ENCODE assay signal across 16 cellular contexts in the genomic region with DNA sequence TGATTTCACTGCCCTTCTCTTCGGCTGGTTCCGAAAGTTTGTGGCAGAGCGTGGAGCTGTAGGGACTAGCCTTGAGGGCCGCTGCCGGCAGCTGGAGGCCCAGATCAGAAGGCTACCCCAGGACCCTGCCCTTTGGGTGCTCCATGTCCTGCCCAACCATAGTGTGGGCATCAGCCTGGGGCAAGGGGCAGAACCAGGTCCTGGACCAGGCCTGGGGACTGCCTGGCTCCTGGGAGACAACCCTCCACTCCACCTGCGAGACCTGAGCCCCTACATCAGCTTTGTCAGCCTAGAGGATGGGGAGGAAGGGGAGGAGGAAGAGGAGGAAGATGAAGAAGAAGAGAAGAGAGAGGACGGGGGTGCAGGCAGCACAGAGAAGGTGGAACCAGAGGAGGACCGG. TPM values are rescaled to one million over a fixed set of nuclear protein-coding genes. Genes with fewer than 3 reads are reported as not detected.
A peak's percentile ranks its signal among the peaks of the same experiment; 100 is the strongest.
DNase-seq lines count a peak whose midpoint lies in the region; ATAC-seq and TF ChIP-seq lines count a peak whose summit lies in the region.
"Had no signal": no experiment of that assay in that cellular context is flagged by ENCODE, and none has a peak within 500 bp of the region (broad histone marks: within the 10 kb centered on the region; RNA-seq: fewer than 3 reads in every experiment).

No MANE protein-coding gene starts in this region.

- H2AFZ ChIP-seq in osteoblast (ENCODE audit: low read length) = no peak overlapping the region

- H3K27me3 Mint-ChIP-seq in T-helper 1 cell treated with Interleukin-12 subunit alpha and Interleukin-12 subunit beta and Interleukin-4 antibody, amounts not matched to agents 30 μg/mL and 1 μg/mL, for 36 hours (ENCODE audit: low read depth) = peaks cover 41% of the 10 kb centered on the region
- peaks cover 10% of the 10 kb centered on the region for H3K27me3 Mint-ChIP-seq in IgD-negative memory B cell
- H3K27me3 Mint-ChIP-seq in effector memory CD8-positive, alpha-beta T cell = peaks cover 20 to 53% of the 10 kb centered on the region in 2 donors

- H3K9me3 ChIP-seq in osteoblast (ENCODE audit: low read depth, low read length) (no peaks in the 10 kb centered on the region), tibial artery (no peaks in the 10 kb centered on the region)

- H3K27ac Mint-ChIP-seq in T-helper 1 cell treated with Interleukin-12 subunit alpha and Interleukin-12 subunit beta and Interleukin-4 antibody, amounts not matched to agents 30 μg/mL and 1 μg/mL, for 36 hours = peak overlapping the region; percentile 53
- peak overlapping the region in 2 of 3 donors; percentile 85 to 86 for H3K27ac Mint-ChIP-seq in IgD-negative memory B cell
- H3K27ac Mint-ChIP-seq in effector memory CD8-positive, alpha-beta T cell = peak overlapping the region; percentile 56 to 76

- H3K4me1 ChIP-seq in osteoblast (ENCODE audit: insufficient read depth, low read length) (peaks cover 16% of the 10 kb centered on the region), tibial artery (peaks cover 0 to 16% (median 15%) of the 10 kb centered on the region in 4 donors)

- H3K27me3 ChIP-seq in osteoblast (ENCODE audit: insufficient read depth, low read length) (peaks cover 19% of the 10 kb centered on the region), tibial artery (peaks cover 0 to 22% of the 10 kb centered on the region in 2 donors)

- H4K20me1 ChIP-seq in osteoblast (ENCODE audit: insufficient read depth, low read length) = no peaks in the 10 kb centered on the region

- no peaks in the 10 kb centered on the region for H3K9me3 Mint-ChIP-seq in T-helper 1 cell treated with Interleukin-12 subunit alpha and Interleukin-12 subunit beta and Interleukin-4 antibody, amounts not matched to agents 30 μg/mL and 1 μg/mL, for 36 hours
- H3K9me3 Mint-ChIP-seq in IgD-negative memory B cell = no peaks in the 10 kb centered on the region
- no peaks in the 10 kb centered on the region for H3K9me3 Mint-ChIP-seq in effector memory CD8-positive, alpha-beta T cell

- peaks cover 26% of the 10 kb centered on the region for H3K4me1 Mint-ChIP-seq in T-helper 1 cell treated with Interleukin-12 subunit alpha and Interleukin-12 subunit beta and Interleukin-4 antibody, amounts not matched to agents 30 μg/mL and 1 μg/mL, for 36 hours (ENCODE audit: low read depth)
- peaks cover 8 to 19% (median 16%) of the 10 kb centered on the region in 3 donors for H3K4me1 Mint-ChIP-seq in IgD-negative memory B cell
- H3K4me1 Mint-ChIP-seq in effector memory CD8-positive, alpha-beta T cell (ENCODE audit: low read depth in 2 of 2) = peaks cover 15 to 24% of the 10 kb centered on the region in 2 donors

- ATAC-seq in effector memory CD8-positive, alpha-beta T cell (replicated peaks) = no peak
- no peak for ATAC-seq in HG03457 (IDR thresholded peaks at IDR 0.05; ENCODE audit: unreplicated experiment)

- no peak for TF ChIP-seq CTCF in osteoblast (IDR thresholded peaks at IDR 0.05; ENCODE audit: extremely low read depth, low read depth, low read length)
- TF ChIP-seq CTCF in tibial artery (IDR thresholded peaks at IDR 0.05) = no peak

- H3K36me3 ChIP-seq in osteoblast (ENCODE audit: insufficient read depth, low read length) = no peaks in the 10 kb centered on the region
- no peaks in the 10 kb centered on the region for H3K36me3 ChIP-seq in tibial artery

- peak overlapping the region; percentile 85 for H3K4me3 Mint-ChIP-seq in T-helper 1 cell treated with Interleukin-12 subunit alpha and Interleukin-12 subunit beta and Interleukin-4 antibody, amounts not matched to agents 30 μg/mL and 1 μg/mL, for 36 hours
- H3K4me3 Mint-ChIP-seq in IgD-negative memory B cell = peak overlapping the region; percentile 78 to 95 (median 88)
- H3K4me3 Mint-ChIP-seq in effector memory CD8-positive, alpha-beta T cell = peak overlapping the region; percentile 81 to 90

- H3K4me2 ChIP-seq in osteoblast (ENCODE audit: insufficient read depth, low read length) = no peak overlapping the region

- no peak overlapping the region for H3K27ac ChIP-seq in osteoblast (ENCODE audit: low read depth, low read length)
- H3K27ac ChIP-seq in tibial artery = no peak overlapping the region
- H3K27ac ChIP-seq: 22Rv1 had no signal

- peaks cover 6% of the 10 kb centered on the region for H3K36me3 Mint-ChIP-seq in T-helper 1 cell treated with Interleukin-12 subunit alpha and Interleukin-12 subunit beta and Interleukin-4 antibody, amounts not matched to agents 30 μg/mL and 1 μg/mL, for 36 hours (ENCODE audit: low read depth)
- no peaks in the 10 kb centered on the region for H3K36me3 Mint-ChIP-seq in IgD-negative memory B cell
- peaks cover 8% of the 10 kb centered on the region for H3K36me3 Mint-ChIP-seq in effector memory CD8-positive, alpha-beta T cell (ENCODE audit: insufficient read depth)

- H3K4me3 ChIP-seq in osteoblast (ENCODE audit: insufficient read depth, low read length) (no peak overlapping the region), tibial artery (no peak overlapping the region)

- H3K79me2 ChIP-seq in osteoblast (ENCODE audit: insufficient read depth, low read length) = no peaks in the 10 kb centered on the region

- DNase-seq in T-helper 1 cell (no peak), osteoblast (ENCODE audit: insufficient read length, low spot score, missing footprints) (peak; percentile 86), tibial artery (no peak)
- no peak for DNase-seq in effector memory CD8-positive, alpha-beta T cell
- no peak for DNase-seq in activated effector memory CD4-positive, alpha-beta T cell treated with anti-CD3 and anti-CD28 coated beads, Interleukin-2, amount 50 U/mL, for 16 hours
- DNase-seq: islet precursor cell; NCI-H1048; NCI-H2171 treated with DMSO at 0.1 percent for 48 hours; right cardiac atrium; SIG-M5; stimulated activated CD4-positive, alpha-beta T cell treated with anti-CD3 and anti-CD28 coated beads, Interleukin-2, amount 100 ng/mL, for 48 hours had no signal

- intact Hi-C loops in tibial artery (cut with DNase I; ENCODE audit: low total_unique reads) = no loop called here

RNA-seq across cellular contexts. Expression of a gene that starts 0.9 kb away (rescaled TPM):
- 17.7 TPM for polyA plus RNA-seq in IgD-negative memory B cell
- 5.9 and 11.2 TPM in 2 replicates for total RNA-seq in osteoblast

RNA-seq across cellular contexts. Expression of a gene that starts 1.0 kb away (rescaled TPM):
- polyA plus RNA-seq in IgD-negative memory B cell = not detected
- 0.59 and 1.4 TPM in 2 replicates for total RNA-seq in osteoblast

RNA-seq across cellular contexts. Expression of a gene that starts 9.4 kb away (rescaled TPM):
- 48.1 TPM for polyA plus RNA-seq in IgD-negative memory B cell
- 11.2 and 13.0 TPM in 2 replicates for total RNA-seq in osteoblast

RNA-seq across cellular contexts. Expression of a gene that starts 30.2 kb away (rescaled TPM):
- 21.5 TPM for polyA plus RNA-seq in IgD-negative memory B cell
- 6.2 and 8.7 TPM in 2 replicates for total RNA-seq in osteoblast

RNA-seq across cellular contexts. Expression of a gene that starts 31.1 kb away (rescaled TPM):
- not detected for polyA plus RNA-seq in IgD-negative memory B cell
- total RNA-seq in osteoblast = not detected in 2 replicates
- total RNA-seq: glomerular endothelial cell, right cardiac atrium had no signal
- polyA plus RNA-seq: right cardiac atrium had no signal
